1 cellular context compared by ENCODE assay signal in genomic region chr9:5443845-5444244, GRCh38.
TF ChIP-seq lines count a peak whose summit lies in the region.

No MANE protein-coding gene starts in this region.

TF ChIP-seq in HepG2, 621 proteins besides CTCF, POLR2A, EP300 and RAD21:
- TF ChIP-seq ARNT (IDR thresholded peaks at IDR 0.05) = no peak
- TF ChIP-seq, protein P1, sequence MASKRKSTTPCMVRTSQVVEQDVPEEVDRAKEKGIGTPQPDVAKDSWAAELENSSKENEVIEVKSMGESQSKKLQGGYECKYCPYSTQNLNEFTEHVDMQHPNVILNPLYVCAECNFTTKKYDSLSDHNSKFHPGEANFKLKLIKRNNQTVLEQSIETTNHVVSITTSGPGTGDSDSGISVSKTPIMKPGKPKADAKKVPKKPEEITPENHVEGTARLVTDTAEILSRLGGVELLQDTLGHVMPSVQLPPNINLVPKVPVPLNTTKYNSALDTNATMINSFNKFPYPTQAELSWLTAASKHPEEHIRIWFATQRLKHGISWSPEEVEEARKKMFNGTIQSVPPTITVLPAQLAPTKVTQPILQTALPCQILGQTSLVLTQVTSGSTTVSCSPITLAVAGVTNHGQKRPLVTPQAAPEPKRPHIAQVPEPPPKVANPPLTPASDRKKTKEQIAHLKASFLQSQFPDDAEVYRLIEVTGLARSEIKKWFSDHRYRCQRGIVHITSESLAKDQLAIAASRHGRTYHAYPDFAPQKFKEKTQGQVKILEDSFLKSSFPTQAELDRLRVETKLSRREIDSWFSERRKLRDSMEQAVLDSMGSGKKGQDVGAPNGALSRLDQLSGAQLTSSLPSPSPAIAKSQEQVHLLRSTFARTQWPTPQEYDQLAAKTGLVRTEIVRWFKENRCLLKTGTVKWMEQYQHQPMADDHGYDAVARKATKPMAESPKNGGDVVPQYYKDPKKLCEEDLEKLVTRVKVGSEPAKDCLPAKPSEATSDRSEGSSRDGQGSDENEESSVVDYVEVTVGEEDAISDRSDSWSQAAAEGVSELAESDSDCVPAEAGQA (IDR thresholded peaks at IDR 0.05; ENCODE audit: low read depth) = no peak
- TF ChIP-seq, protein P1 (CRISPR knock-in tag; IDR thresholded peaks at IDR 0.05; ENCODE audit: borderline replicate concordance) = no peak
- no peak for TF ChIP-seq HMGXB3 (CRISPR knock-in tag; IDR thresholded peaks at IDR 0.05; ENCODE audit: borderline replicate concordance)
- no peak for TF ChIP-seq FOXK1 (CRISPR knock-in tag; IDR thresholded peaks at IDR 0.05; ENCODE audit: borderline replicate concordance, low read depth)
